ENCODE assay signal across 13 cellular contexts in genomic region chr18:70132999-70133398, GRCh38.
DNase-seq lines count a peak whose midpoint lies in the region; ATAC-seq, FAIRE-seq and TF ChIP-seq lines count a peak whose summit lies in the region.
"Had no signal": no experiment of that assay in that cellular context is flagged by ENCODE, and none has a peak within 500 bp of the region (broad histone marks: within the 10 kb centered on the region; RNA-seq: fewer than 3 reads in every experiment).

No MANE protein-coding gene starts in this region.

- peak; percentile 17 for TF ChIP-seq CTCF in AG09309 (IDR thresholded peaks at IDR 0.05; ENCODE audit: control insufficient read depth, insufficient read depth, low read depth, low read length, missing control alignments)
- TF ChIP-seq CTCF in choroid plexus epithelial cell (conservative IDR thresholded peaks at IDR 0.05; ENCODE audit: low read depth, low read length): no peak

- ATAC-seq in GM19328 (IDR thresholded peaks at IDR 0.05; ENCODE audit: unreplicated experiment): no peak
- no peak for ATAC-seq in HG02571 (IDR thresholded peaks at IDR 0.05; ENCODE audit: unreplicated experiment)
- ATAC-seq: GM12878 had no signal

- DNase-seq in AG09309 (ENCODE audit: low read depth): peak; percentile 85
- peak; percentile 1 for DNase-seq in HTR-8/SVneo (ENCODE audit: insufficient read length, low spot score)
- peak; percentile 95 for DNase-seq in choroid plexus epithelial cell (ENCODE audit: low read depth)
- DNase-seq in lung microvascular endothelial cell (ENCODE audit: low read depth in 2 of 2): peak; percentile 9 to 35
- DNase-seq in activated gamma-delta T cell (lab: John Stamatoyannopoulos, UW): no peak
- no peak for DNase-seq in NCI-H1694 treated with DMSO at 0.1 percent for 48 hours (lab: John Stamatoyannopoulos, UW)
- DNase-seq: hypothalamus, naive B cell, NCI-H510A treated with DMSO at 0.1 percent for 48 hours, T-helper 1 cell had no signal

- H3K4me3 ChIP-seq in AG09309 (ENCODE audit: control insufficient read depth, low read depth, low read length) (no peak overlapping the region), choroid plexus epithelial cell (ENCODE audit: low read depth, low read length) (no peak overlapping the region)
- H3K4me3 ChIP-seq: GM12878 had no signal

- no peak for FAIRE-seq in HTR-8/SVneo (lab: Jason Lieb, UNC)
- FAIRE-seq: GM12878 had no signal

Comparison
In these comparisons a context has a peak if more than half of its experiments do, and no peak if none do; other contexts are left out.
1. DNase-seq: peak in AG09309 (single experiment), HTR-8/SVneo (single experiment), choroid plexus epithelial cell (single experiment) and lung microvascular endothelial cell (2 of 2); none in activated gamma-delta T cell (single experiment) and NCI-H1694 treated with DMSO at 0.1 percent for 48 hours (single experiment).